In the genomic region with DNA sequence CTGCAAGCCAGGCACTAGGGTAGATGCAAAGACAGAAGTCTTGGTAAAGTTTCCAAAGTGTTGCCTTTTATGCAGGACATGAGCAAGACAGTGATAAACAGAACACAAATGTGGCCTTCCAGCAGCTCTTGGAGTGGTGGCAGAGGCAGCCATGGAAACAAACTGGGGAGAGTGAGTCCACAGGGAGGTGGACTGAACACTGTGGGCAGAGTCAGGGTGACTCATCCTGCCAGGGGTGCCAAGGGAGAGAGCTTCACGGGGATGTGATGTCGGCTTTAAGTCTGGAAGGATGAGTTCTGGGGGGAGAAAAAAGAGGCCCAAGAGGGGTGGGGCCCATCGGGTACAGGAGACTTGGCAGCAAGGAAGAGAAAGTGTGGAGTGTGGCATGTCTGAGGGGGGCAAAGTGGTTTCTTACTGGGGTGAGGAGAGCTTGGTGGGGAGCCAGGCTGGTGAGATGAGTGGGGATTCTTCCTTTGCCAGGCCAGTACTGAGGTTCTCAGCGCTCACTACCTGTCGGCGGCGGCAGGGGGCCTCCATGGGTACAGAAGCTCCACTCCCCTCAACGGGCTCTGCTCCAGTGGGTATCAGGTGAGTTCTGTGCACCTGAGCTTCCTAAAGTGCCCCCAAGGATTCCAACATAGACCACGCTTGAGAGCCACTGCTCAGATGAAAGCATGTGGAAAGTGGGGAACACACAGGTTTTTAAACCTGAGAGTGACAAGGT, we compare ENCODE assay signal across 14 cellular contexts. TPM values are rescaled to one million over a fixed set of nuclear protein-coding genes. Genes with fewer than 3 reads are reported as not detected.
DNase-seq lines count a peak whose midpoint lies in the region; ATAC-seq and TF ChIP-seq lines count a peak whose summit lies in the region.
"Had no signal": no experiment of that assay in that cellular context is flagged by ENCODE, and none has a peak within 500 bp of the region (broad histone marks: within the 10 kb centered on the region; RNA-seq: fewer than 3 reads in every experiment).

No MANE protein-coding gene starts in this region.

- peaks cover 28% of the 10 kb centered on the region for H3K27me3 ChIP-seq in foreskin keratinocyte

- H3K4me1 ChIP-seq in foreskin keratinocyte, result peaks cover 5% of the 10 kb centered on the region

- no peak for TF ChIP-seq CTCF in foreskin keratinocyte (conservative IDR thresholded peaks at IDR 0.05)

- no peak overlapping the region for H3K27ac ChIP-seq in foreskin keratinocyte
- H3K27ac ChIP-seq: hepatocyte, lower lobe of right lung had no signal

- peak; percentile 73 for DNase-seq in A172 (ENCODE audit: low spot score)
- peak; percentile 37 for DNase-seq in H4 (ENCODE audit: low spot score)
- DNase-seq in SW480 (ENCODE audit: low spot score), result peak; percentile 29
- no peak for DNase-seq in foreskin keratinocyte
- no peak for DNase-seq in activated CD4-positive, alpha-beta T cell treated with anti-CD3 and anti-CD28 coated beads, Interleukin-2, amount 50 U/mL, for 1 hour
- no peak for DNase-seq in mesenteric fat pad (ENCODE audit: low spot score)
- no peak for DNase-seq in NCI-H774 (lab: John Stamatoyannopoulos, UW)
- DNase-seq in NCI-H524 (lab: John Stamatoyannopoulos, UW), result no peak
- DNase-seq: activated CD4-positive, alpha-beta memory T cell treated with anti-CD3 and anti-CD28 coated beads for 36 hours; activated gamma-delta T cell treated with Interleukin-2 at 50 U/mL for 16 hours; DMS79 treated with DMSO at 0.1 percent for 48 hours; lower lobe of right lung; T-helper 17 cell had no signal

- ATAC-seq in foreskin keratinocyte, result peak; percentile 75
- ATAC-seq: lower lobe of right lung, T-helper 17 cell had no signal

RNA-seq across cellular contexts. Expression of gene KIAA0040, which starts 41.8 kb away (rescaled TPM):
- total RNA-seq in A172 (2014; rRNA removed; shearing (Covaris generic)), result 0.24 TPM in 1 of 2 replicates, not detected in the other
- 2.3 and 5.8 TPM in 2 replicates for total RNA-seq in H4 (2014; rRNA removed; shearing (Covaris generic))
- total RNA-seq in foreskin keratinocyte, result 70.3 and 80.8 TPM in 2 replicates
- polyA plus RNA-seq in foreskin keratinocyte, result 34.5 and 35.5 TPM in 2 replicates
- total RNA-seq in mesenteric fat pad, result 69.7 TPM

Comparison
In these comparisons a context has a peak if more than half of its experiments do, and no peak if none do; other contexts are left out.
1. DNase-seq: peak in A172 (single experiment), H4 (single experiment) and SW480 (single experiment); none in foreskin keratinocyte (0 of 2), activated CD4-positive, alpha-beta T cell treated with anti-CD3 and anti-CD28 coated beads, Interleukin-2, amount 50 U/mL, for 1 hour (single experiment), mesenteric fat pad (single experiment), NCI-H774 (single experiment) and NCI-H524 (0 of 2).
2. RNA of gene KIAA0040, which starts 41.8 kb away (total RNA-seq): 70.3 to 80.8 TPM in foreskin keratinocyte and 69.7 TPM in mesenteric fat pad (single experiment); 2.3 to 5.8 TPM in H4 and 0.24 TPM in A172; every median in the first group is over 10 times any median in the second.